ENCODE assay signal across 8 cellular contexts in the genomic region with DNA sequence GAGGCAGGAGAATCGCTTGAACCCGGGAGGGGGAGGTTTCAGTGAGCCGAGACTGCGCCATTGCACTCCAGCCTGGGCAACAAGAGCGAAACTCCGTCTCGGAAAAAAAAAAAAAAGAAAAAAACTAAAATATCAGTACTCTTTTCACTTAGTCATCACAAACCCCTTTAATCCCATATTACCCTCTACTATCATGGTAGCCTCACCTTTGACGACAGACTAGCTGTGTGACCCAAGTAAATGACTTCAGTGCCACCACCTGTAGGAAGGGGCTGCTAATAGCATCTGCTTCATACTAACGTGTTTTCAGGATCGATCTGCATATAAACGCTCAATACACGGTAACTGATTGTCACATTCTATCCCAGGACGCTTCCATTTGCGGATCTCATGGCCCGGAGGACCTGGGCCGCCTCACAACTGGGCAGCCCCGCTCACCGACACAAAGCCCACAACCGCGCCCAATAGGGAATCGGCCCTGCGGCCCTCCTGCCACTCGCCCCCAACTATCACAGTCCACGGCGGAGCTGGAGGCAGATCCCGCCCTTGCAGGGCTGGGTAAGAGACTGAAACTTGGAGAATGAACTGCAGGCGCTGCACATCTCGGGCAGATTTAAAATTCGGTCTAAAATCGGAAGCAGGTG. TPM values are rescaled to one million over a fixed set of nuclear protein-coding genes. Genes with fewer than 3 reads are reported as not detected.
DNase-seq lines count a peak whose midpoint lies in the region; ATAC-seq and TF ChIP-seq lines count a peak whose summit lies in the region.

No MANE protein-coding gene starts in this region.

- H3K27ac ChIP-seq in angular gyrus (ENCODE audit: low read depth, low read length) = peak overlapping the region; percentile 99

- no peak for TF ChIP-seq CTCF in CD14-positive monocyte (IDR thresholded peaks at IDR 0.05)

- intact Hi-C loops in CD14-positive monocyte (cut with micrococcal nuclease) = loop anchor here (2.0 to 5.0 kb wide), 6 partner anchors 17 to 175 kb away; a partner anchor contains a TSS

- H3K36me3 Mint-ChIP-seq in CD14-positive monocyte = peaks cover 24 to 26% of the 10 kb centered on the region in 2 donors
- peaks cover 36% of the 10 kb centered on the region for H3K36me3 Mint-ChIP-seq in stimulated activated memory B cell treated with anti-CD40 and anti-IgM and Interleukin-4, amounts not matched to agents 10 μg/mL and 1 μg/mL and 100 μg/mL, for 72 hours

- H3K27ac Mint-ChIP-seq in CD14-positive monocyte = peak overlapping the region; percentile 76 to 98 (median 95)
- peak overlapping the region; percentile 93 for H3K27ac Mint-ChIP-seq in stimulated activated memory B cell treated with anti-CD40 and anti-IgM and Interleukin-4, amounts not matched to agents 10 μg/mL and 1 μg/mL and 100 μg/mL, for 72 hours

- H3K27me3 Mint-ChIP-seq in CD14-positive monocyte (ENCODE audit: low read depth in 3 of 3) = peaks cover 9 to 14% (median 10%) of the 10 kb centered on the region in 3 donors
- no peaks in the 10 kb centered on the region for H3K27me3 Mint-ChIP-seq in stimulated activated memory B cell treated with anti-CD40 and anti-IgM and Interleukin-4, amounts not matched to agents 10 μg/mL and 1 μg/mL and 100 μg/mL, for 72 hours

- peak overlapping the region; percentile 91 to 98 for H3K4me3 Mint-ChIP-seq in CD14-positive monocyte
- H3K4me3 Mint-ChIP-seq in stimulated activated memory B cell treated with anti-CD40 and anti-IgM and Interleukin-4, amounts not matched to agents 10 μg/mL and 1 μg/mL and 100 μg/mL, for 72 hours = peak overlapping the region; percentile 92

- H3K4me1 Mint-ChIP-seq in CD14-positive monocyte = peaks cover 28% of the 10 kb centered on the region
- peaks cover 28% of the 10 kb centered on the region for H3K4me1 Mint-ChIP-seq in stimulated activated memory B cell treated with anti-CD40 and anti-IgM and Interleukin-4, amounts not matched to agents 10 μg/mL and 1 μg/mL and 100 μg/mL, for 72 hours

- ATAC-seq in GM19025 (IDR thresholded peaks at IDR 0.05; ENCODE audit: low read depth, unreplicated experiment) (peak; percentile 19), HG03108 (IDR thresholded peaks at IDR 0.05; ENCODE audit: unreplicated experiment) (peak; percentile 11)
- ATAC-seq in stimulated activated memory B cell treated with anti-CD40 and anti-IgM and Interleukin-4, amounts not matched to agents 10 μg/mL and 1 μg/mL and 100 μg/mL, for 72 hours = peak; percentile 60

- peaks cover 16 to 33% (median 22%) of the 10 kb centered on the region in 7 donors for H3K9me3 Mint-ChIP-seq in CD14-positive monocyte
- no peaks in the 10 kb centered on the region for H3K9me3 Mint-ChIP-seq in stimulated activated memory B cell treated with anti-CD40 and anti-IgM and Interleukin-4, amounts not matched to agents 10 μg/mL and 1 μg/mL and 100 μg/mL, for 72 hours

- DNase-seq in CD14-positive monocyte (ENCODE audit: low spot score) (no peak), NCI-H526 treated with DMSO at 0.1 percent for 48 hours (lab: John Stamatoyannopoulos, UW) (peak; percentile 67), iPS-NIHi7 (ENCODE audit: extremely low spot score) (peak; percentile 80), hypothalamus (lab: John Stamatoyannopoulos, UW) (no peak)

RNA-seq across cellular contexts. Expression of a gene that starts 1.1 kb away (rescaled TPM):
- polyA plus RNA-seq in CD14-positive monocyte = 10 to 100 TPM; 11.5 to 21.5 TPM

RNA-seq across cellular contexts. Expression of a gene that starts 23.0 kb away (rescaled TPM):
- 1 to 10 TPM in 1 of 2 donors, under 1 TPM in 1; 0.32 to 1.4 TPM for polyA plus RNA-seq in CD14-positive monocyte

RNA-seq across cellular contexts. Expression of a gene that starts 23.1 kb away (rescaled TPM):
- 1 to 10 TPM; 2.3 to 2.8 TPM for polyA plus RNA-seq in CD14-positive monocyte

RNA-seq across cellular contexts. Expression of a gene that starts 25.8 kb away (rescaled TPM):
- polyA plus RNA-seq in CD14-positive monocyte = 10 to 100 TPM; 37.7 to 73.2 TPM

RNA-seq across cellular contexts. Expression of a gene that starts 47.3 kb away (rescaled TPM):
- polyA plus RNA-seq in CD14-positive monocyte = 1 to 10 TPM; 2.0 to 2.8 TPM

Comparison
In these comparisons a context has a peak if more than half of its experiments do, and no peak if none do; other contexts are left out.
1. DNase-seq: peak in NCI-H526 treated with DMSO at 0.1 percent for 48 hours (single experiment) and iPS-NIHi7 (single experiment); none in CD14-positive monocyte (single experiment) and hypothalamus (0 of 51).
2. Peak in every context shown above with its lines, with median percentiles within 50 percentile points of each other: ATAC-seq.